ENCODE assay signal across 9 cellular contexts in the genomic region with DNA sequence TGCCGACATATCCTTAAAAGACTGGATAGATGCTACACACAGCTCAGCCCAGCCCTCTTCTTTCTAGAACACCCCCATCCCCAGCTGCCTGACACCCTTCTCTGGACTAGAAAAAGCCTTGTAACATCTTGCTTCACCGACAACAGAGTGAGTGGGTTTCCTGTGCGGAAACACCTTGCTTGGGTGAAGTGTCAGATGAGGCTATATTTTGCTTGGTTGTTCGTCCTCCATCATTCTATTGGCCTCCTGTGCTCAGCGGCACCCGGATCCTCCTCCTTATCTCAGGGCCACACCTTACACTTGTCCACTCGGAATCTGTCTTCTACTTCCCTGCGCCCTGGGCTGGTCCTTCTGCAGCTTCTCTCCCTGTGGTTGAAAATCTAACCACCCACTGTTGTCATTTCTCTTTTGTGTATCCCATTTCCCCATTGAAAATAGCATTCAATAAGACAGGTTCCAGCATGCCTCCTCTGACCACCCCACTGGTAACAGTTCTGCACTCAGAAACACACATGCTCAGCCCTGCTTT.
DNase-seq lines count a peak whose midpoint lies in the region; ATAC-seq and FAIRE-seq lines count a peak whose summit lies in the region.
"Had no signal": no experiment of that assay in that cellular context is flagged by ENCODE, and none has a peak within 500 bp of the region (broad histone marks: within the 10 kb centered on the region; RNA-seq: fewer than 3 reads in every experiment).

No MANE protein-coding gene starts in this region.

- no peaks in the 10 kb centered on the region for H3K36me3 Mint-ChIP-seq in activated T-cell treated with anti-CD3 and anti-CD28 coated beads, Interleukin-2, amount 50 U/mL, for 4 hours (ENCODE audit: insufficient read depth)
- H3K36me3 Mint-ChIP-seq in natural killer cell treated with Interleukin-12 subunit alpha and Interleukin-12 subunit beta and Interleukin-15 and Interleukin-18, amount 100 ng/mL, for 72 hours = no peaks in the 10 kb centered on the region

- H3K4me3 Mint-ChIP-seq in activated T-cell treated with anti-CD3 and anti-CD28 coated beads, Interleukin-2, amount 50 U/mL, for 4 hours = peak overlapping the region; percentile 55
- H3K4me3 Mint-ChIP-seq in natural killer cell treated with Interleukin-12 subunit alpha and Interleukin-12 subunit beta and Interleukin-15 and Interleukin-18, amount 100 ng/mL, for 72 hours = peak overlapping the region; percentile 82

- FAIRE-seq in GM18507 (lab: Jason Lieb, UNC) = peak; percentile 56

- ATAC-seq in activated T-cell treated with anti-CD3 and anti-CD28 coated beads, Interleukin-2, amount 50 U/mL, for 4 hours = peak; percentile 63 to 66
- ATAC-seq in natural killer cell treated with Interleukin-12 subunit alpha and Interleukin-12 subunit beta and Interleukin-15 and Interleukin-18, amount 100 ng/mL, for 72 hours = peak; percentile 78 to 82
- ATAC-seq in HG03342 (IDR thresholded peaks at IDR 0.05; ENCODE audit: unreplicated experiment) = no peak
- ATAC-seq in HG03469 (IDR thresholded peaks at IDR 0.05; ENCODE audit: unreplicated experiment) = no peak

- peak overlapping the region; percentile 41 to 88 for H3K27ac Mint-ChIP-seq in natural killer cell treated with Interleukin-12 subunit alpha and Interleukin-12 subunit beta and Interleukin-15 and Interleukin-18, amount 100 ng/mL, for 72 hours

- DNase-seq in GM18507 (ENCODE audit: extremely low spot score, insufficient read length, low read depth) (no peak), Kasumi-1 (lab: John Stamatoyannopoulos, UW) (peak; percentile 86 to 89), AG20443 (ENCODE audit: low spot score) (no peak), germinal center (ENCODE audit: low spot score) (no peak)
- no peak for DNase-seq in activated T-cell treated with anti-CD3 and anti-CD28 coated beads, Interleukin-2, amount 50 U/mL, for 4 hours
- peak; percentile 72 for DNase-seq in natural killer cell treated with Interleukin-12 subunit alpha and Interleukin-12 subunit beta and Interleukin-15 and Interleukin-18, amount 100 ng/mL, for 72 hours (ENCODE audit: low spot score)
- DNase-seq: GM23248 had no signal

- peaks cover 80% of the 10 kb centered on the region for H3K4me1 Mint-ChIP-seq in activated T-cell treated with anti-CD3 and anti-CD28 coated beads, Interleukin-2, amount 50 U/mL, for 4 hours (ENCODE audit: low read depth)
- H3K4me1 Mint-ChIP-seq in natural killer cell treated with Interleukin-12 subunit alpha and Interleukin-12 subunit beta and Interleukin-15 and Interleukin-18, amount 100 ng/mL, for 72 hours (ENCODE audit: low read depth in 2 of 2) = peaks cover 67 to 77% of the 10 kb centered on the region in 2 donors

- H3K9me3 Mint-ChIP-seq in activated T-cell treated with anti-CD3 and anti-CD28 coated beads, Interleukin-2, amount 50 U/mL, for 4 hours = no peaks in the 10 kb centered on the region
- H3K9me3 Mint-ChIP-seq in natural killer cell treated with Interleukin-12 subunit alpha and Interleukin-12 subunit beta and Interleukin-15 and Interleukin-18, amount 100 ng/mL, for 72 hours = no peaks in the 10 kb centered on the region

- H3K27me3 Mint-ChIP-seq in activated T-cell treated with anti-CD3 and anti-CD28 coated beads, Interleukin-2, amount 50 U/mL, for 4 hours (ENCODE audit: low read depth) = no peaks in the 10 kb centered on the region
- H3K27me3 Mint-ChIP-seq in natural killer cell treated with Interleukin-12 subunit alpha and Interleukin-12 subunit beta and Interleukin-15 and Interleukin-18, amount 100 ng/mL, for 72 hours = peaks cover 10 to 16% of the 10 kb centered on the region in 2 donors

Comparison
In these comparisons a context has a peak if more than half of its experiments do, and no peak if none do; other contexts are left out.
1. DNase-seq: peak in Kasumi-1 (2 of 2) and natural killer cell treated with Interleukin-12 subunit alpha and Interleukin-12 subunit beta and Interleukin-15 and Interleukin-18, amount 100 ng/mL, for 72 hours (single experiment); none in GM18507 (single experiment), activated T-cell treated with anti-CD3 and anti-CD28 coated beads, Interleukin-2, amount 50 U/mL, for 4 hours (single experiment), AG20443 (single experiment) and germinal center (single experiment).
2. ATAC-seq: peak in activated T-cell treated with anti-CD3 and anti-CD28 coated beads, Interleukin-2, amount 50 U/mL, for 4 hours (2 of 2) and natural killer cell treated with Interleukin-12 subunit alpha and Interleukin-12 subunit beta and Interleukin-15 and Interleukin-18, amount 100 ng/mL, for 72 hours (2 of 2); none in HG03342 (single experiment) and HG03469 (single experiment).